19 cellular contexts compared by ENCODE assay signal in the genomic region with DNA sequence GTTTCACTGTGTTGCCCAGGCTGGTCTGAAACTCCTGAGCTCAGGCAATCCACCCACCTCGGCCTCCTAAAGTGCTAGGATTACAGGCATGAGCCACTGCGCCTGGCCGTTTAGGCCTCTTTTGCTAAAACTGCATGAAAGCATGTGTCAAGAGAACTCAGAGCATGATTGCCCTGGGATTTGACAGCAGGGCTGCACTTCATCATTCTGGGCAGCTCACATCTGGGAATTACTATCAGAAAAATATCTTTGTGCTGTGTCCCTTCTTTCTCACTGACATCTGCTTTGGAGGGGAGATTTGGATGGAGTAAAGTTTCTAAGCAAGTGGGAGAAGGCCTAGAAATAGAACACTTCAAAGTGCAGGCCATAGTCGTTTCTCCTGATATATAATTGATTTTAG.
"Had no signal": no experiment of that assay in that cellular context is flagged by ENCODE, and none has a peak within 500 bp of the region (broad histone marks: within the 10 kb centered on the region; RNA-seq: fewer than 3 reads in every experiment).

No MANE protein-coding gene starts in this region.

- ATAC-seq: activated CD8-positive, alpha-beta memory T cell treated with anti-CD3 and anti-CD28 coated beads, Interleukin-2, amount 10 ng/mL, durations not matched to agents 7 days and 5 days; esophagus mucosa; natural killer cell; T-cell had no signal

- H3K36me3 ChIP-seq: ascending aorta, breast epithelium, sigmoid colon, spleen, thyroid gland had no signal

- H3K9me3 ChIP-seq: ascending aorta, breast epithelium, sigmoid colon, spleen, thyroid gland had no signal

- H3K4me1 ChIP-seq: ascending aorta, breast epithelium, sigmoid colon, spleen, thyroid gland had no signal

- DNase-seq: activated B cell treated with CpG ODN at 0.5 μM for 24 hours; activated CD4-positive, alpha-beta memory T cell treated with anti-CD3 and anti-CD28 coated beads for 36 hours; activated CD4-positive, alpha-beta T cell treated with anti-CD3 and anti-CD28 coated beads for 4 hours; activated CD8-positive, alpha-beta memory T cell treated with anti-CD3 and anti-CD28 coated beads, Interleukin-2, amount 10 ng/mL, durations not matched to agents 7 days and 5 days; activated naive CD4-positive, alpha-beta T cell; activated naive CD8-positive, alpha-beta T cell treated with anti-CD3 and anti-CD28 coated beads, Interleukin-2, amount 10 ng/mL, durations not matched to agents 7 days and 5 days; effector CD4-positive, alpha-beta T cell; natural killer cell; nucleus accumbens; posterior cingulate gyrus; sigmoid colon; spleen; stimulated activated naive CD4-positive, alpha-beta T cell; T-cell; T-helper 9 cell; thyroid gland had no signal

- H3K27ac ChIP-seq: ascending aorta, breast epithelium, sigmoid colon, spleen, thyroid gland had no signal

- H3K27me3 ChIP-seq: ascending aorta, breast epithelium, sigmoid colon, spleen, thyroid gland had no signal

- H3K4me3 ChIP-seq: ascending aorta, breast epithelium, sigmoid colon, spleen, thyroid gland had no signal
